Comparison of ENCODE assay signal across 8 cellular contexts in genomic region chr6:75600694-75601265, GRCh38. TPM values are rescaled to one million over a fixed set of nuclear protein-coding genes. Genes with fewer than 3 reads are reported as not detected.
DNase-seq lines count a peak whose midpoint lies in the region; ATAC-seq and TF ChIP-seq lines count a peak whose summit lies in the region.

No MANE protein-coding gene starts in this region.

- H3K9ac ChIP-seq in neural progenitor cell = peak overlapping the region; percentile 91
- H3K9ac ChIP-seq in mesendoderm (ENCODE audit: low read length) = no peak overlapping the region

- no peak overlapping the region for H2BK120ac ChIP-seq in mesendoderm (ENCODE audit: low read depth, low read length)

- no peak for TF ChIP-seq CTCF in Calu3 (IDR thresholded peaks at IDR 0.05; ENCODE audit: unreplicated experiment)
- no peak for TF ChIP-seq CTCF in LNCaP clone FGC (IDR thresholded peaks at IDR 0.05; ENCODE audit: control insufficient read depth, extremely low read depth, insufficient read depth)
- no peak for TF ChIP-seq CTCF in chondrocyte (IDR thresholded peaks at IDR 0.05)
- no peak for TF ChIP-seq CTCF in neural progenitor cell (IDR thresholded peaks at IDR 0.05)

- intact Hi-C loops in Calu3 (cut with micrococcal nuclease; ENCODE audit: unreplicated experiment) = loop anchor here (5.0 kb wide), 1 partner anchor 152 kb away; no protein-coding TSS in a partner anchor

- no peaks in the 10 kb centered on the region for H3K9me3 ChIP-seq in neural progenitor cell (ENCODE audit: low read depth)

- CTCF ChIA-PET in Calu3 (lab: Charles Lee) = interaction anchor here (0.7 kb wide), 1 partner anchor 54 kb away, joined by 4 read pairs; no protein-coding TSS in a partner anchor

- no peak overlapping the region for H3K4ac ChIP-seq in mesendoderm (ENCODE audit: low read depth, low read length)

- H3K36me3 ChIP-seq in neural progenitor cell = no peaks in the 10 kb centered on the region
- no peaks in the 10 kb centered on the region for H3K36me3 ChIP-seq in mesendoderm (ENCODE audit: control insufficient read depth, insufficient read depth, low read length)

- H4K5ac ChIP-seq in mesendoderm (ENCODE audit: low read length) = no peak overlapping the region

- no peak for ATAC-seq in HG02970 (IDR thresholded peaks at IDR 0.05; ENCODE audit: low FRiP score, unreplicated experiment)

- H3K79me1 ChIP-seq in mesendoderm (ENCODE audit: low read length) = no peaks in the 10 kb centered on the region

- H3F3A ChIP-seq in neural progenitor cell (ENCODE audit: low read depth) = peaks cover 23% of the 10 kb centered on the region

- H3K4me1 Mint-ChIP-seq in Calu3 (ENCODE audit: low read depth, unreplicated experiment) = peaks cover 9% of the 10 kb centered on the region
- H3K4me1 Mint-ChIP-seq in chondrocyte (ENCODE audit: low read depth) = peaks cover 37% of the 10 kb centered on the region
- peaks cover 22% of the 10 kb centered on the region for H3K4me1 Mint-ChIP-seq in neural progenitor cell

- H2AFZ ChIP-seq in neural progenitor cell (replicated peaks) = no peak overlapping the region

- DNase-seq in Calu3 = no peak
- DNase-seq in LNCaP clone FGC (ENCODE audit: low read depth) = no peak
- no peak for DNase-seq in chondrocyte (ENCODE audit: low spot score)
- DNase-seq in neural progenitor cell (ENCODE audit: low spot score) = no peak
- no peak for DNase-seq in HCEC 1CT
- no peak for DNase-seq in mesendoderm
- no peak for DNase-seq in stimulated activated CD4-positive, alpha-beta T cell treated with anti-CD3 and anti-CD28 coated beads, Interleukin-2, amount 100 ng/mL, for 48 hours

- H3K9me3 Mint-ChIP-seq in Calu3 (ENCODE audit: low read depth, unreplicated experiment) (no peaks in the 10 kb centered on the region), chondrocyte (ENCODE audit: low read depth) (no peaks in the 10 kb centered on the region), neural progenitor cell (peaks cover 7% of the 10 kb centered on the region)

- no peaks in the 10 kb centered on the region for H3K27me3 ChIP-seq in neural progenitor cell
- H3K27me3 ChIP-seq in mesendoderm (ENCODE audit: insufficient read depth, low read length, poor library complexity) = no peaks in the 10 kb centered on the region

- H3K4me2 ChIP-seq in neural progenitor cell (peak overlapping the region; percentile 90), mesendoderm (ENCODE audit: low read length) (no peak overlapping the region)

- no peak overlapping the region for H2AK5ac ChIP-seq in mesendoderm (ENCODE audit: low read length)

- H3K4me3 ChIP-seq in LNCaP clone FGC (ENCODE audit: low read depth, low read length) = peak overlapping the region; percentile 80
- H3K4me3 ChIP-seq in neural progenitor cell = peak overlapping the region; percentile 69
- H3K4me3 ChIP-seq in mesendoderm (ENCODE audit: low read length) = no peak overlapping the region

- H3K36me3 Mint-ChIP-seq in Calu3 (ENCODE audit: insufficient read depth, unreplicated experiment) (peaks cover 26% of the 10 kb centered on the region), chondrocyte (ENCODE audit: low read depth) (no peaks in the 10 kb centered on the region), neural progenitor cell (peaks cover 19% of the 10 kb centered on the region)

- H2BK5ac ChIP-seq in mesendoderm (ENCODE audit: low read length) = no peak overlapping the region

- peak overlapping the region; percentile 81 for H3K27ac Mint-ChIP-seq in Calu3 (ENCODE audit: unreplicated experiment)
- peak overlapping the region; percentile 99 for H3K27ac Mint-ChIP-seq in chondrocyte (ENCODE audit: unreplicated experiment)
- H3K27ac Mint-ChIP-seq in neural progenitor cell = peak overlapping the region; percentile 69

- no peak overlapping the region for H3K56ac ChIP-seq in mesendoderm (ENCODE audit: low read length)

- H3K4me1 ChIP-seq in neural progenitor cell = peaks cover 8% of the 10 kb centered on the region
- H3K4me1 ChIP-seq in mesendoderm (ENCODE audit: control insufficient read depth, low read depth, low read length) = no peaks in the 10 kb centered on the region

- WGBS in mesendoderm (ENCODE audit: extremely low coverage, insufficient coverage, low lambda C conversion rate) = no CpG with 5 or more reads among the region's 11 CpGs

- no peak overlapping the region for H4K8ac ChIP-seq in mesendoderm (ENCODE audit: low read depth, low read length)

- H2BK15ac ChIP-seq in mesendoderm (replicated peaks; ENCODE audit: low read depth) = no peak overlapping the region

- BruUV-seq in Calu3 (replicated peaks; lab: Mats Ljungman, UMichigan) = no TSS peak

- H4K20me1 ChIP-seq in neural progenitor cell (ENCODE audit: low read depth) = peaks cover 2% of the 10 kb centered on the region

- H3K27ac ChIP-seq in neural progenitor cell (peak overlapping the region; percentile 96), mesendoderm (ENCODE audit: low read depth, low read length) (no peak overlapping the region)

- H3K27me3 Mint-ChIP-seq in Calu3 (ENCODE audit: unreplicated experiment) (no peaks in the 10 kb centered on the region), chondrocyte (ENCODE audit: low read depth) (no peaks in the 10 kb centered on the region), neural progenitor cell (ENCODE audit: insufficient read depth, low read depth) (peaks cover 3% of the 10 kb centered on the region)

- no peak overlapping the region for H3K18ac ChIP-seq in mesendoderm (ENCODE audit: low read length)

- H3K79me2 ChIP-seq in neural progenitor cell (ENCODE audit: low read depth) (peaks cover 58% of the 10 kb centered on the region), mesendoderm (ENCODE audit: control insufficient read depth, insufficient read depth, low read length) (peaks cover 37% of the 10 kb centered on the region)

- H3K23ac ChIP-seq in mesendoderm (ENCODE audit: low read length) = no peak overlapping the region

- peak overlapping the region; percentile 81 for H3K4me3 Mint-ChIP-seq in Calu3 (ENCODE audit: low read depth, unreplicated experiment)
- H3K4me3 Mint-ChIP-seq in chondrocyte (ENCODE audit: unreplicated experiment) = peak overlapping the region; percentile 45
- H3K4me3 Mint-ChIP-seq in neural progenitor cell = peak overlapping the region; percentile 92

RNA-seq across cellular contexts. Expression of gene SENP6, which starts 0.9 kb away (rescaled TPM):
- total RNA-seq in Calu3 (2022) (76.2 and 93.6 TPM in 2 replicates), chondrocyte (82.1 to 96.3 TPM (median 83.6 TPM) in 3 replicates), neural progenitor cell (ENCODE audit: low replicate concordance) (108 and 202 TPM in 2 replicates)
- polyA plus RNA-seq in mesendoderm (2013, experiment 1 of 2) = 61.3 TPM
- polyA plus RNA-seq in mesendoderm (2013, experiment 2 of 2) = 60.1 TPM
